1 cellular context compared by ENCODE assay signal in the genomic region with DNA sequence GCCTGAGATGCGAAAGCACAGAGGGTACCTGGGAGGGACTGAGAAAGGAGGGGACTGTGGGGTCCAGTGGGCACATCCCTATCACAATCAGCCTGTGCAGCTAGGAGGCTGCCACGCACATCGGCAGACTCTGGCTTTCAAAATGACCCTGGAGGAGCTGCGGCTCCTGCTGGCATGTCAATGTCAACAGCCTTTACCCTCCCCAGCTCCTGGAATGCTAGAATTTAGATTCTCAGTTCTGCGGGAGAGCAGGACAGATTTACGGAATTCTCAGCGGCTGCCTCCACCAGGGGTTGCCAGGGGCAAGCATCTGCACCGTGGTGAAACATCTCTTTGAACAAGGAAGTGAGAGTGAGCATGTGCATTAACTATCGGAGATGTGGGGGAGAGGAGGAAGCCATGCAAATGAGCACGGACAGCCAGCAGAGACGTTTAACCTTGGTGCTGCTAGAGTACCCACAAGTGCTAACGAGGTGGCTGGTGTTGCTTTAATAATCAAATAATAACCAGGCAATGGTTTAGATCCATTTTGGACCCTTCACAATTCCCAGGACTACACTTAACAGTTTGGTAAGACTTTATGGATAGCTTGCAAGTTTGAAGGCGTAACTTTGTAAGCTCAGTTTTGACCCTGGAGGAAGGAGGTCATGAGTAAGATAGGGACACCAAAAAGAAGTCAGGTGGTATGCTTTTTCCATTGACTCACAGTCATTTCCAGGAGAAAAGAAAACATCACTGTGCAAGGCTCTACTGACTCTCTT.
TF ChIP-seq lines count a peak whose summit lies in the region.

No MANE protein-coding gene starts in this region.

TF ChIP-seq in GM12878, 131 proteins besides CTCF, POLR2A, EP300 and RAD21 (continues in another document):
- TF ChIP-seq IRF5 (IDR thresholded peaks at IDR 0.05; ENCODE audit: borderline replicate concordance): no peak
- TF ChIP-seq ZNF274 (IDR thresholded peaks at IDR 0.05; ENCODE audit: insufficient read depth, insufficient read length): no peak
- TF ChIP-seq, protein P1, sequence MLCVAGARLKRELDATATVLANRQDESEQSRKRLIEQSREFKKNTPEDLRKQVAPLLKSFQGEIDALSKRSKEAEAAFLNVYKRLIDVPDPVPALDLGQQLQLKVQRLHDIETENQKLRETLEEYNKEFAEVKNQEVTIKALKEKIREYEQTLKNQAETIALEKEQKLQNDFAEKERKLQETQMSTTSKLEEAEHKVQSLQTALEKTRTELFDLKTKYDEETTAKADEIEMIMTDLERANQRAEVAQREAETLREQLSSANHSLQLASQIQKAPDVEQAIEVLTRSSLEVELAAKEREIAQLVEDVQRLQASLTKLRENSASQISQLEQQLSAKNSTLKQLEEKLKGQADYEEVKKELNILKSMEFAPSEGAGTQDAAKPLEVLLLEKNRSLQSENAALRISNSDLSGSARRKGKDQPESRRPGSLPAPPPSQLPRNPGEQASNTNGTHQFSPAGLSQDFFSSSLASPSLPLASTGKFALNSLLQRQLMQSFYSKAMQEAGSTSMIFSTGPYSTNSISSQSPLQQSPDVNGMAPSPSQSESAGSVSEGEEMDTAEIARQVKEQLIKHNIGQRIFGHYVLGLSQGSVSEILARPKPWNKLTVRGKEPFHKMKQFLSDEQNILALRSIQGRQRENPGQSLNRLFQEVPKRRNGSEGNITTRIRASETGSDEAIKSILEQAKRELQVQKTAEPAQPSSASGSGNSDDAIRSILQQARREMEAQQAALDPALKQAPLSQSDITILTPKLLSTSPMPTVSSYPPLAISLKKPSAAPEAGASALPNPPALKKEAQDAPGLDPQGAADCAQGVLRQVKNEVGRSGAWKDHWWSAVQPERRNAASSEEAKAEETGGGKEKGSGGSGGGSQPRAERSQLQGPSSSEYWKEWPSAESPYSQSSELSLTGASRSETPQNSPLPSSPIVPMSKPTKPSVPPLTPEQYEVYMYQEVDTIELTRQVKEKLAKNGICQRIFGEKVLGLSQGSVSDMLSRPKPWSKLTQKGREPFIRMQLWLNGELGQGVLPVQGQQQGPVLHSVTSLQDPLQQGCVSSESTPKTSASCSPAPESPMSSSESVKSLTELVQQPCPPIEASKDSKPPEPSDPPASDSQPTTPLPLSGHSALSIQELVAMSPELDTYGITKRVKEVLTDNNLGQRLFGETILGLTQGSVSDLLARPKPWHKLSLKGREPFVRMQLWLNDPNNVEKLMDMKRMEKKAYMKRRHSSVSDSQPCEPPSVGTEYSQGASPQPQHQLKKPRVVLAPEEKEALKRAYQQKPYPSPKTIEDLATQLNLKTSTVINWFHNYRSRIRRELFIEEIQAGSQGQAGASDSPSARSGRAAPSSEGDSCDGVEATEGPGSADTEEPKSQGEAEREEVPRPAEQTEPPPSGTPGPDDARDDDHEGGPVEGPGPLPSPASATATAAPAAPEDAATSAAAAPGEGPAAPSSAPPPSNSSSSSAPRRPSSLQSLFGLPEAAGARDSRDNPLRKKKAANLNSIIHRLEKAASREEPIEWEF (IDR thresholded peaks at IDR 0.05; ENCODE audit: insufficient replicate concordance, low read depth, low read length): peak; percentile 55
- TF ChIP-seq NRF1 (conservative IDR thresholded peaks at IDR 0.05; ENCODE audit: low read depth, low read length): no peak
- 0 out of 2 replicates have a peak, but pooled peaks have one; percentile 14 for TF ChIP-seq HDGF (IDR thresholded peaks at IDR 0.05)
- peak; percentile 78; the same call in 1 of the 2 replicates for TF ChIP-seq ASH2L (IDR thresholded peaks at IDR 0.05; ENCODE audit: borderline replicate concordance, low read depth)
- no peak for TF ChIP-seq MYC (IDR thresholded peaks at IDR 0.05; ENCODE audit: insufficient read depth, insufficient read length, insufficient replicate concordance, low read length, severe bottlenecking)
- TF ChIP-seq, protein P2, sequence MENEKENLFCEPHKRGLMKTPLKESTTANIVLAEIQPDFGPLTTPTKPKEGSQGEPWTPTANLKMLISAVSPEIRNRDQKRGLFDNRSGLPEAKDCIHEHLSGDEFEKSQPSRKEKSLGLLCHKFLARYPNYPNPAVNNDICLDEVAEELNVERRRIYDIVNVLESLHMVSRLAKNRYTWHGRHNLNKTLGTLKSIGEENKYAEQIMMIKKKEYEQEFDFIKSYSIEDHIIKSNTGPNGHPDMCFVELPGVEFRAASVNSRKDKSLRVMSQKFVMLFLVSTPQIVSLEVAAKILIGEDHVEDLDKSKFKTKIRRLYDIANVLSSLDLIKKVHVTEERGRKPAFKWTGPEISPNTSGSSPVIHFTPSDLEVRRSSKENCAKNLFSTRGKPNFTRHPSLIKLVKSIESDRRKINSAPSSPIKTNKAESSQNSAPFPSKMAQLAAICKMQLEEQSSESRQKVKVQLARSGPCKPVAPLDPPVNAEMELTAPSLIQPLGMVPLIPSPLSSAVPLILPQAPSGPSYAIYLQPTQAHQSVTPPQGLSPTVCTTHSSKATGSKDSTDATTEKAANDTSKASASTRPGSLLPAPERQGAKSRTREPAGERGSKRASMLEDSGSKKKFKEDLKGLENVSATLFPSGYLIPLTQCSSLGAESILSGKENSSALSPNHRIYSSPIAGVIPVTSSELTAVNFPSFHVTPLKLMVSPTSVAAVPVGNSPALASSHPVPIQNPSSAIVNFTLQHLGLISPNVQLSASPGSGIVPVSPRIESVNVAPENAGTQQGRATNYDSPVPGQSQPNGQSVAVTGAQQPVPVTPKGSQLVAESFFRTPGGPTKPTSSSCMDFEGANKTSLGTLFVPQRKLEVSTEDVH (IDR thresholded peaks at IDR 0.05; ENCODE audit: low read depth, partially characterized antibody): no peak
- TF ChIP-seq, protein P3, sequence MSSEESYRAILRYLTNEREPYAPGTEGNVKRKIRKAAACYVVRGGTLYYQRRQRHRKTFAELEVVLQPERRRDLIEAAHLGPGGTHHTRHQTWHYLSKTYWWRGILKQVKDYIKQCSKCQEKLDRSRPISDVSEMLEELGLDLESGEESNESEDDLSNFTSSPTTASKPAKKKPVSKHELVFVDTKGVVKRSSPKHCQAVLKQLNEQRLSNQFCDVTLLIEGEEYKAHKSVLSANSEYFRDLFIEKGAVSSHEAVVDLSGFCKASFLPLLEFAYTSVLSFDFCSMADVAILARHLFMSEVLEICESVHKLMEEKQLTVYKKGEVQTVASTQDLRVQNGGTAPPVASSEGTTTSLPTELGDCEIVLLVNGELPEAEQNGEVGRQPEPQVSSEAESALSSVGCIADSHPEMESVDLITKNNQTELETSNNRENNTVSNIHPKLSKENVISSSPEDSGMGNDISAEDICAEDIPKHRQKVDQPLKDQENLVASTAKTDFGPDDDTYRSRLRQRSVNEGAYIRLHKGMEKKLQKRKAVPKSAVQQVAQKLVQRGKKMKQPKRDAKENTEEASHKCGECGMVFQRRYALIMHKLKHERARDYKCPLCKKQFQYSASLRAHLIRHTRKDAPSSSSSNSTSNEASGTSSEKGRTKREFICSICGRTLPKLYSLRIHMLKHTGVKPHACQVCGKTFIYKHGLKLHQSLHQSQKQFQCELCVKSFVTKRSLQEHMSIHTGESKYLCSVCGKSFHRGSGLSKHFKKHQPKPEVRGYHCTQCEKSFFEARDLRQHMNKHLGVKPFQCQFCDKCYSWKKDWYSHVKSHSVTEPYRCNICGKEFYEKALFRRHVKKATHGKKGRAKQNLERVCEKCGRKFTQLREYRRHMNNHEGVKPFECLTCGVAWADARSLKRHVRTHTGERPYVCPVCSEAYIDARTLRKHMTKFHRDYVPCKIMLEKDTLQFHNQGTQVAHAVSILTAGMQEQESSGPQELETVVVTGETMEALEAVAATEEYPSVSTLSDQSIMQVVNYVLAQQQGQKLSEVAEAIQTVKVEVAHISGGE (CRISPR knock-in tag; IDR thresholded peaks at IDR 0.05): no peak
- peak; percentile 71; the same call in 1 of the 2 replicates for TF ChIP-seq CBX5 (IDR thresholded peaks at IDR 0.05; ENCODE audit: low read depth)
- no peak for TF ChIP-seq ATF3 (IDR thresholded peaks at IDR 0.05; ENCODE audit: borderline replicate concordance, extremely low read depth, low read depth, low read length)
- TF ChIP-seq SIX5 (IDR thresholded peaks at IDR 0.05; ENCODE audit: low read depth, low read length, severe bottlenecking): no peak
- no peak; the same call in 1 of the 2 replicates for TF ChIP-seq PKNOX1 (IDR thresholded peaks at IDR 0.05)
- TF ChIP-seq NKRF (conservative IDR thresholded peaks at IDR 0.05): no peak
- TF ChIP-seq MTA3 (IDR thresholded peaks at IDR 0.05; ENCODE audit: borderline replicate concordance, low read length): no peak
- no peak for TF ChIP-seq BMI1 (IDR thresholded peaks at IDR 0.05; ENCODE audit: borderline replicate concordance)
- TF ChIP-seq CREB1 (IDR thresholded peaks at IDR 0.05; ENCODE audit: low read depth): no peak
- peak; percentile 89 for TF ChIP-seq IRF4 (IDR thresholded peaks at IDR 0.05; ENCODE audit: low read depth, low read length)
- TF ChIP-seq, protein P4, sequence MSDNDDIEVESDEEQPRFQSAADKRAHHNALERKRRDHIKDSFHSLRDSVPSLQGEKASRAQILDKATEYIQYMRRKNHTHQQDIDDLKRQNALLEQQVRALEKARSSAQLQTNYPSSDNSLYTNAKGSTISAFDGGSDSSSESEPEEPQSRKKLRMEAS (IDR thresholded peaks at IDR 0.05; ENCODE audit: low read depth, low read length): 0 out of 2 replicates have a peak, but pooled peaks have one; percentile 38
- 0 out of 2 replicates have a peak, but pooled peaks have one; percentile 42 for TF ChIP-seq SIN3A (IDR thresholded peaks at IDR 0.05; ENCODE audit: low read depth, low read length)
- no peak for TF ChIP-seq CEBPB (IDR thresholded peaks at IDR 0.05; ENCODE audit: borderline replicate concordance in 1 of 2, low read depth in 2 of 2, low read length in 2 of 2)
- no peak for TF ChIP-seq KLF5 (IDR thresholded peaks at IDR 0.05; ENCODE audit: partially characterized antibody)
- no peak for TF ChIP-seq ZZZ3 (IDR thresholded peaks at IDR 0.05; ENCODE audit: control insufficient read depth, insufficient read length, low read depth)
- TF ChIP-seq PAX5 (IDR thresholded peaks at IDR 0.05; ENCODE audit: borderline replicate concordance, low read depth, low read length): peak; percentile 58; the same call in 1 of the 2 replicates
- peak; percentile 99 for TF ChIP-seq POU2F2 (IDR thresholded peaks at IDR 0.05; ENCODE audit: borderline replicate concordance, low read depth, low read length)
- TF ChIP-seq SUZ12 (IDR thresholded peaks at IDR 0.05; ENCODE audit: unreplicated experiment): no peak
- no peak for TF ChIP-seq ZNF24 (IDR thresholded peaks at IDR 0.05)
- no peak for TF ChIP-seq SUPT20H (IDR thresholded peaks at IDR 0.05; ENCODE audit: borderline replicate concordance, control insufficient read depth, low read depth, low read length)
- TF ChIP-seq NR2C2 (IDR thresholded peaks at IDR 0.05; ENCODE audit: borderline replicate concordance, control insufficient read depth, insufficient read length, low read depth): no peak
